Comparison of ENCODE assay signal across 9 cellular contexts in the genomic region with DNA sequence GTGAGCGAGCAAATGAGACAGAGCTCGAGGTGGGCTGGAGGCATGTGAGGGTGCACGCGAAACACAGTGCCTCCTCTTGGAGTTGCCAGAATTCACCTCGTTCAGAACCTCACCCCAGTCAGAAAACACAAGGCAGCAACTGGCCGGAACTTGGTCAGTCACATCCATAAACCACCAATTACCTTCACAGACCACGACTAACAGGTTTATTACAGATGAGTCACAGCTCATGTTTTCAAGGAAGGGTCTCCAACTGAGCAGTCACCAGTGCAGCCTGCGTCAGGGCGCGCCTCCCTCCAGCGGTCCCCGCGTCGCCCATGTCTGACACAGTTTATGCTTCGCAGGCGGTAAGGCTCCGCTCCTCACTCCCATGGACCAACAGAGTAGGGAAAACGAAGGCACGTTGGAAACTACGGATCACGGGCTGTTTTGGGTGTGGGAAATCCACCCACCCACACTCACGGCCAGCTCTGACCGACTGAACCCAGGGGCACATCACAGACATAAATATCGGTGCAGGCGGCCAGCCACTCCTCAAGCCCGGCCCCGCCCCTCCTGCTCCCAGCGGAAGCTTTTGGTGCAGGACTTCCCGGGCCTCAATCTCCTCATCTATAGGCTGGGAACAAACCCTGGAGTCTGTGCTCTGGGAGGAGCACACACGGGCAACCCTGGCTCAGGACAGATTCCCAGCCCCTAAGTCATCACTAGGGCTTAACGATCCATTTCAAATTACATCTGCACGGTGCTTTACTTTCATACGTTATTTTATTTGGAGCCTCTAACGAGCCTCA.
DNase-seq lines count a peak whose midpoint lies in the region; ATAC-seq and TF ChIP-seq lines count a peak whose summit lies in the region.
"Had no signal": no experiment of that assay in that cellular context is flagged by ENCODE, and none has a peak within 500 bp of the region (broad histone marks: within the 10 kb centered on the region; RNA-seq: fewer than 3 reads in every experiment).

No MANE protein-coding gene starts in this region.

- H3K27ac ChIP-seq in IMR-90 (ENCODE audit: insufficient read depth, low read length) = no peak overlapping the region

- H4K91ac ChIP-seq in IMR-90 (ENCODE audit: insufficient read depth, low read depth, low read length) = no peak overlapping the region

- ATAC-seq in IMR-90 (ENCODE audit: low read depth) (no peak), GM19351 (IDR thresholded peaks at IDR 0.05; ENCODE audit: unreplicated experiment) (no peak), GM21619 (IDR thresholded peaks at IDR 0.05; ENCODE audit: unreplicated experiment) (no peak)
- no peak for ATAC-seq in central memory CD8-positive, alpha-beta T cell (replicated peaks; ENCODE audit: extremely low read depth, poor library complexity, severe bottlenecking)

- intact Hi-C loops in IMR-90 (cut with micrococcal nuclease) = no loop called here

- H3K4me1 Mint-ChIP-seq in central memory CD8-positive, alpha-beta T cell = peaks cover 66% of the 10 kb centered on the region
- H3K4me1 Mint-ChIP-seq in nephron progenitor cell = peaks cover 88% of the 10 kb centered on the region

- H3K4me3 Mint-ChIP-seq in central memory CD8-positive, alpha-beta T cell = no peak overlapping the region
- H3K4me3 Mint-ChIP-seq in nephron progenitor cell = peak overlapping the region; percentile 77

- H2BK120ac ChIP-seq in IMR-90 (ENCODE audit: low read depth, low read length) = no peak overlapping the region

- peaks cover 98% of the 10 kb centered on the region for H4K20me1 ChIP-seq in IMR-90 (ENCODE audit: insufficient read depth, low read length)

- H2BK5ac ChIP-seq in IMR-90 (ENCODE audit: low read depth, low read length, poor library complexity, severe bottlenecking) = no peak overlapping the region

- H2AK9ac ChIP-seq in IMR-90 (replicated peaks; ENCODE audit: low read depth, low read length, poor library complexity) = no peak overlapping the region

- no peak overlapping the region for H3K23ac ChIP-seq in IMR-90 (ENCODE audit: low read depth, low read length)

- H3K9me1 ChIP-seq in IMR-90 (ENCODE audit: insufficient read depth, low read length) = peaks cover 42% of the 10 kb centered on the region

- dilution Hi-C loops in IMR-90 (cut with HindIII; ENCODE audit: low sequenced_read_pairs, unreplicated experiment) = no loop called here

- H3K36me3 Mint-ChIP-seq in central memory CD8-positive, alpha-beta T cell (ENCODE audit: insufficient read depth) = peaks cover 22% of the 10 kb centered on the region
- no peaks in the 10 kb centered on the region for H3K36me3 Mint-ChIP-seq in nephron progenitor cell (ENCODE audit: low read depth)

- no peaks in the 10 kb centered on the region for H3K27me3 Mint-ChIP-seq in central memory CD8-positive, alpha-beta T cell
- H3K27me3 Mint-ChIP-seq in nephron progenitor cell (ENCODE audit: low read depth, poor library complexity) = peaks cover 2% of the 10 kb centered on the region

- in situ Hi-C loops in Caki2 (cut with HindIII; ENCODE audit: low pct_unique_long_range_greater_than_20kb, low sequenced_read_pairs) (no loop called here), IMR-90 (cut with MboI; ENCODE audit: low sequenced_read_pairs) (no loop called here)

- H2BK20ac ChIP-seq in IMR-90 (ENCODE audit: low read depth, low read length) = no peak overlapping the region

- no peaks in the 10 kb centered on the region for H3K36me3 ChIP-seq in IMR-90 (ENCODE audit: control insufficient read depth, insufficient read depth, low read length)

- H2AK5ac ChIP-seq in IMR-90 (ENCODE audit: low read depth, low read length) = no peak overlapping the region

- no peak for TF ChIP-seq POLR2A in IMR-90 (IDR thresholded peaks at IDR 0.05; ENCODE audit: low read depth, low read length)

- H3K4me2 ChIP-seq in IMR-90 (ENCODE audit: low read depth, low read length) = no peak overlapping the region

- no peak overlapping the region for H3K4ac ChIP-seq in IMR-90 (ENCODE audit: low read depth, low read length)

- H3K4me1 ChIP-seq in IMR-90 (ENCODE audit: control insufficient read depth, insufficient read depth, low read length) = peaks cover 20% of the 10 kb centered on the region

- no TSS peak for BruUV-seq in IMR-90 (replicated peaks; lab: Mats Ljungman, UMichigan)

- no peak overlapping the region for H2BK15ac ChIP-seq in IMR-90 (ENCODE audit: low read depth, low read length)

- H3K27ac Mint-ChIP-seq in central memory CD8-positive, alpha-beta T cell (ENCODE audit: low read depth) = peak overlapping the region; percentile 19
- H3K27ac Mint-ChIP-seq in nephron progenitor cell = peak overlapping the region; percentile 99

- 72% methylated on average over 10 of the region's 34 CpGs; no CpG with 5 or more reads in 1 of the 2 experiments for WGBS in IMR-90 (ENCODE audit: extremely low coverage in 2 of 2, insufficient read length in 1 of 2), 2 experiments

- no peak overlapping the region for H4K8ac ChIP-seq in IMR-90 (ENCODE audit: low read depth in 2 of 2, low read length in 2 of 2)

- H3K4me3 ChIP-seq in IMR-90 (ENCODE audit: insufficient read depth, low read depth, low read length) = no peak overlapping the region

- CTCF ChIA-PET in IMR-90 (lab: Yijun Ruan, JAX) = interaction anchor here (0.5 kb wide), 1 partner anchor 89 kb away, joined by 6 read pairs; no protein-coding TSS in a partner anchor

- TF ChIP-seq CTCF in IMR-90 (conservative IDR thresholded peaks at IDR 0.05; ENCODE audit: low read depth, low read length) (no peak), nephron progenitor cell (IDR thresholded peaks at IDR 0.05) (no peak)

- H3K9me3 ChIP-seq in IMR-90 (ENCODE audit: control insufficient read depth, insufficient read depth, low read length) = no peaks in the 10 kb centered on the region

- peaks cover 21 to 82% of the 10 kb centered on the region in 2 experiments; a peak in 3 of 4 replicates for H3K79me1 ChIP-seq in IMR-90 (ENCODE audit: low read depth in 1 of 2, low read length in 2 of 2)

- H3K56ac ChIP-seq in IMR-90 (ENCODE audit: extremely low read depth, insufficient read depth, low read length) = no peak overlapping the region

- H3K9me3 Mint-ChIP-seq in central memory CD8-positive, alpha-beta T cell = no peaks in the 10 kb centered on the region
- no peaks in the 10 kb centered on the region for H3K9me3 Mint-ChIP-seq in nephron progenitor cell

- POLR2A ChIA-PET in IMR-90 (lab: Charles Lee; ENCODE audit: unreplicated experiment) = no interaction called here

- H3K18ac ChIP-seq in IMR-90 (ENCODE audit: low read depth, low read length) = no peak overlapping the region

- H4K5ac ChIP-seq in IMR-90 (ENCODE audit: low read depth, low read length) = no peak overlapping the region

- H3K27me3 ChIP-seq in IMR-90 (ENCODE audit: control insufficient read depth, insufficient read depth, low read length) = no peaks in the 10 kb centered on the region

- TF ChIP-seq RAD21 in IMR-90 (IDR thresholded peaks at IDR 0.05; ENCODE audit: low read length) = no peak

- no peak overlapping the region for H3K9ac ChIP-seq in IMR-90 (ENCODE audit: low read depth, low read length)

- no peak overlapping the region for H3K14ac ChIP-seq in IMR-90 (replicated peaks; ENCODE audit: low read depth, low read length)

- peak; percentile 87 for DNase-seq in Caki2 (ENCODE audit: low read depth)
- DNase-seq in IMR-90 = peak; percentile 53
- DNase-seq in central memory CD8-positive, alpha-beta T cell (ENCODE audit: low spot score in 2 of 2) = no peak
- peak; percentile 47 for DNase-seq in nephron progenitor cell
- DNase-seq in HUDEP-2 (lab: John Stamatoyannopoulos, UW; ENCODE audit: unreplicated experiment in 76 of 76) = no peak
- DNase-seq in NCI-H187 treated with DMSO at 0.1 percent for 48 hours (lab: John Stamatoyannopoulos, UW) = no peak
- DNase-seq: SW 1271 had no signal

- H2AFZ ChIP-seq in IMR-90 (replicated peaks; ENCODE audit: low read length, poor library complexity) = no peak overlapping the region

TF ChIP-seq in IMR-90, 13 proteins besides CTCF, POLR2A, EP300 and RAD21:
- TF ChIP-seq FOS (IDR thresholded peaks at IDR 0.05; ENCODE audit: low read depth, low read length) (no peak), MAZ (IDR thresholded peaks at IDR 0.05; ENCODE audit: borderline replicate concordance, low read depth, low read length) (no peak), RCOR1 (IDR thresholded peaks at IDR 0.05; ENCODE audit: insufficient replicate concordance, low read length) (no peak), MXI1 (IDR thresholded peaks at IDR 0.05; ENCODE audit: borderline replicate concordance, low read depth, low read length) (no peak), ELK1 (IDR thresholded peaks at IDR 0.05; ENCODE audit: borderline replicate concordance, low read depth, low read length) (no peak)

Comparison
In these comparisons a context has a peak if more than half of its experiments do, and no peak if none do; other contexts are left out.
1. DNase-seq: peak in Caki2 (single experiment), IMR-90 (single experiment) and nephron progenitor cell (single experiment); none in central memory CD8-positive, alpha-beta T cell (0 of 2), HUDEP-2 (0 of 76) and NCI-H187 treated with DMSO at 0.1 percent for 48 hours (single experiment).